In the genomic region with DNA sequence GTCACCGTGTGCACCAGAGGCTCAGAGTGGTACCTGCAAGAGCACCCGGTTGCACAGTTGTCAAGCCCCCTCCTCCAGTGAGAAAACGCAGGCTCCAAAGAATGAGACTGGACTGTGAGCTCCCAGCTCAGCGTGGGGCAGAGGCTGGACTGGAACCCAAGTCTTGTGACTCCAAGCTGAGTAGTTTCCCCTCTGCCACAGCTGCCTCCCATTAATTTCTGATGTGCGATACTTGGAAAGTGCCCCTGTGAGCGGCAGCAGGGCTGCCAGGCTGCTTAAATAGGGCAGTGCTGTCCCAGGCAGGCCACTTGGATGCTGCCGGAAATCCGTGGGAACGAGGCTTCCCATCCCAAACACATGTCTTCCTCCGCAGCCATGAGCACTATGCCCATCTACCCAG, we compare ENCODE assay signal across 18 cellular contexts.
DNase-seq lines count a peak whose midpoint lies in the region; ATAC-seq and TF ChIP-seq lines count a peak whose summit lies in the region.
"Had no signal": no experiment of that assay in that cellular context is flagged by ENCODE, and none has a peak within 500 bp of the region (broad histone marks: within the 10 kb centered on the region; RNA-seq: fewer than 3 reads in every experiment).

No MANE protein-coding gene starts in this region.

- no peak overlapping the region for H3K4me3 Mint-ChIP-seq in CD4-positive, alpha-beta T cell
- H3K4me3 Mint-ChIP-seq: activated T-helper 1 cell treated with anti-CD3 and anti-CD28 coated beads, Interleukin-12 subunit alpha, Interleukin-12 subunit beta, Interleukin-2, Interleukin-4 antibody, amounts not matched to agents 30 ng/mL and 10 ng/mL and 1 ng/mL, durations not matched to agents 14 hours and 24 hours and 36 hours; effector memory CD8-positive, alpha-beta T cell; IgD-negative memory B cell; stimulated activated naive CD8-positive, alpha-beta T cell treated with anti-CD3 and anti-CD28 coated beads, Interleukin-15, amount 100 ng/mL, for 72 hours; T-helper 1 cell treated with Interleukin-12 subunit alpha and Interleukin-12 subunit beta and Interleukin-4 antibody, amounts not matched to agents 30 μg/mL and 1 μg/mL, for 36 hours had no signal

- H3K14ac ChIP-seq in neuronal stem cell (ENCODE audit: low read length): no peak overlapping the region

- H3K36me3 Mint-ChIP-seq in CD4-positive, alpha-beta T cell (ENCODE audit: low read depth): no peaks in the 10 kb centered on the region

- H2BK15ac ChIP-seq in neuronal stem cell (ENCODE audit: low read length): no peak overlapping the region

- H3K9me3 Mint-ChIP-seq in CD4-positive, alpha-beta T cell: no peaks in the 10 kb centered on the region
- H3K9me3 Mint-ChIP-seq: activated T-helper 1 cell treated with anti-CD3 and anti-CD28 coated beads, Interleukin-12 subunit alpha, Interleukin-12 subunit beta, Interleukin-2, Interleukin-4 antibody, amounts not matched to agents 30 ng/mL and 10 ng/mL and 1 ng/mL, durations not matched to agents 14 hours and 24 hours and 36 hours; effector memory CD8-positive, alpha-beta T cell; IgD-negative memory B cell; naive thymus-derived CD8-positive, alpha-beta T cell; stimulated activated naive CD8-positive, alpha-beta T cell treated with anti-CD3 and anti-CD28 coated beads, Interleukin-15, amount 100 ng/mL, for 72 hours; T-helper 1 cell treated with Interleukin-12 subunit alpha and Interleukin-12 subunit beta and Interleukin-4 antibody, amounts not matched to agents 30 μg/mL and 1 μg/mL, for 36 hours had no signal

- no peak overlapping the region for H2BK120ac ChIP-seq in neuronal stem cell (ENCODE audit: low read depth, low read length)

- no peaks in the 10 kb centered on the region for H3K4me1 Mint-ChIP-seq in CD4-positive, alpha-beta T cell (ENCODE audit: low read depth)
- H3K4me1 Mint-ChIP-seq: stimulated activated naive CD8-positive, alpha-beta T cell treated with anti-CD3 and anti-CD28 coated beads, Interleukin-15, amount 100 ng/mL, for 72 hours had no signal

- H3K9ac ChIP-seq in neuronal stem cell (ENCODE audit: low read depth, low read length, poor library complexity): no peak overlapping the region

- POLR2A ChIA-PET in CD4-positive, alpha-beta T cell (lab: Charles Lee): no interaction called here

- H3K9me3 ChIP-seq in neuronal stem cell (replicated peaks in 1 of 2; ENCODE audit: control insufficient read depth in 2 of 2, insufficient read depth in 1 of 2, low read depth in 1 of 2, low read length in 2 of 2) (no peaks in the 10 kb centered on the region), tibial nerve (no peaks in the 10 kb centered on the region)
- no peaks in the 10 kb centered on the region for H3K9me3 ChIP-seq in CD4-positive, alpha-beta T cell (ENCODE audit: control insufficient read depth, low read length)
- H3K9me3 ChIP-seq: prostate gland had no signal

- no peak overlapping the region for H2BK12ac ChIP-seq in neuronal stem cell (ENCODE audit: low read length)

- TF ChIP-seq CTCF in tibial nerve (IDR thresholded peaks at IDR 0.05) (no peak), lower leg skin (IDR thresholded peaks at IDR 0.05) (no peak)
- no peak for TF ChIP-seq CTCF in CD4-positive, alpha-beta T cell (IDR thresholded peaks at IDR 0.05)

- CTCF ChIA-PET in CD4-positive, alpha-beta T cell (lab: Charles Lee): no interaction called here

- H3K23ac ChIP-seq in neuronal stem cell (ENCODE audit: low read depth, low read length, poor library complexity): no peak overlapping the region

- H2AFZ ChIP-seq in neuronal stem cell (ENCODE audit: low read length): no peak overlapping the region

- H3K27me3 Mint-ChIP-seq in CD4-positive, alpha-beta T cell: no peaks in the 10 kb centered on the region
- H3K27me3 Mint-ChIP-seq: effector memory CD8-positive, alpha-beta T cell; IgD-negative memory B cell; naive thymus-derived CD8-positive, alpha-beta T cell; stimulated activated naive CD8-positive, alpha-beta T cell treated with anti-CD3 and anti-CD28 coated beads, Interleukin-15, amount 100 ng/mL, for 72 hours had no signal

- no CpG with 5 or more reads among the region's 10 CpGs for WGBS in neuronal stem cell (ENCODE audit: extremely low coverage in 2 of 2, insufficient read length in 2 of 2, insufficient replicate concordance in 1 of 2), 2 donors
- WGBS in tibial nerve, 2 donors: 86 to 95% methylated on average over 9 to 10 of the region's 10 CpGs
- WGBS in lower leg skin, 2 donors: 65 to 80% methylated on average over 10 of the region's 10 CpGs

- H3K27ac Mint-ChIP-seq in CD4-positive, alpha-beta T cell: no peak overlapping the region
- H3K27ac Mint-ChIP-seq: activated T-helper 1 cell treated with anti-CD3 and anti-CD28 coated beads, Interleukin-12 subunit alpha, Interleukin-12 subunit beta, Interleukin-2, Interleukin-4 antibody, amounts not matched to agents 30 ng/mL and 10 ng/mL and 1 ng/mL, durations not matched to agents 14 hours and 24 hours and 36 hours; IgD-negative memory B cell; T-helper 1 cell treated with Interleukin-12 subunit alpha and Interleukin-12 subunit beta and Interleukin-4 antibody, amounts not matched to agents 30 μg/mL and 1 μg/mL, for 36 hours had no signal

- H2BK5ac ChIP-seq in neuronal stem cell (ENCODE audit: low read length): no peak overlapping the region

- peak overlapping the region; percentile 3 for H3K18ac ChIP-seq in neuronal stem cell (ENCODE audit: low read length)

- no peak for TF ChIP-seq EP300 in tibial nerve (IDR thresholded peaks at IDR 0.05)

- TF ChIP-seq POLR2A in tibial nerve (IDR thresholded peaks at IDR 0.05): no peak
- no peak for TF ChIP-seq POLR2A in lower leg skin (IDR thresholded peaks at IDR 0.05)

- peaks cover 8 to 23% of the 10 kb centered on the region in 2 donors for H3K4me1 ChIP-seq in neuronal stem cell (ENCODE audit: control insufficient read depth in 2 of 2, insufficient read depth in 1 of 2, low read depth in 1 of 2, low read length in 2 of 2)
- H3K4me1 ChIP-seq in tibial nerve: peaks cover 0 to 58% (median 31%) of the 10 kb centered on the region in 4 donors

- H3K27me3 ChIP-seq in neuronal stem cell (ENCODE audit: control insufficient read depth in 3 of 3, insufficient read depth in 3 of 3, low read depth in 1 of 3, low read length in 3 of 3): no peaks in the 10 kb centered on the region
- H3K27me3 ChIP-seq in tibial nerve: no peaks in the 10 kb centered on the region
- no peaks in the 10 kb centered on the region for H3K27me3 ChIP-seq in CD4-positive, alpha-beta T cell (ENCODE audit: control insufficient read depth, insufficient read depth, low read length)

- no peak overlapping the region for H3K4me2 ChIP-seq in neuronal stem cell (ENCODE audit: insufficient read depth, low read length, poor library complexity, severe bottlenecking)

- H4K91ac ChIP-seq in neuronal stem cell (ENCODE audit: low read depth, low read length, poor library complexity): no peak overlapping the region

- peak overlapping the region; percentile 75 for H2AK5ac ChIP-seq in neuronal stem cell (ENCODE audit: low read depth, low read length)

- H3K27ac ChIP-seq in neuronal stem cell (replicated peaks; ENCODE audit: low read length) (no peak overlapping the region), tibial nerve (peak overlapping the region in 3 of 4 donors; percentile 76 to 96 (median 93))
- H3K27ac ChIP-seq in CD4-positive, alpha-beta T cell (ENCODE audit: low read depth, low read length): no peak overlapping the region
- H3K27ac ChIP-seq: prostate gland had no signal

- no peak overlapping the region for H4K8ac ChIP-seq in neuronal stem cell (ENCODE audit: low read depth, low read length)

- no peaks in the 10 kb centered on the region for H3K79me1 ChIP-seq in neuronal stem cell (ENCODE audit: low read depth, low read length)

- H3K36me3 ChIP-seq in neuronal stem cell (replicated peaks in 1 of 2; ENCODE audit: control insufficient read depth in 2 of 2, insufficient read depth in 2 of 2, low read length in 2 of 2) (no peaks in the 10 kb centered on the region), tibial nerve (no peaks in the 10 kb centered on the region)
- H3K36me3 ChIP-seq: prostate gland had no signal

- ATAC-seq in HG03571 (IDR thresholded peaks at IDR 0.05; ENCODE audit: unreplicated experiment): peak; percentile 10
- no peak for ATAC-seq in CD4-positive, alpha-beta T cell (ENCODE audit: poor library complexity)
- ATAC-seq: effector memory CD8-positive, alpha-beta T cell; naive thymus-derived CD8-positive, alpha-beta T cell; stimulated activated naive CD8-positive, alpha-beta T cell treated with anti-CD3 and anti-CD28 coated beads, Interleukin-15, amount 100 ng/mL, for 72 hours had no signal

- H3K4ac ChIP-seq in neuronal stem cell (ENCODE audit: low read length): no peak overlapping the region

- DNase-seq in fibroblast of gingiva (ENCODE audit: low read depth) (peak; percentile 54), neuronal stem cell (ENCODE audit: low spot score) (no peak), tibial nerve (ENCODE audit: low spot score in 2 of 2) (no peak), lower leg skin (ENCODE audit: low spot score in 2 of 2) (no peak)
- no peak for DNase-seq in CD4-positive, alpha-beta T cell
- DNase-seq in NK-92 treated with Interleukin-12 subunit alpha and Interleukin-12 subunit beta, amount 100 ng/mL, for 24 hours (lab: John Stamatoyannopoulos, UW): no peak
- DNase-seq: effector memory CD8-positive, alpha-beta T cell; MM.1S; naive thymus-derived CD8-positive, alpha-beta T cell; NCI-H2029 treated with DMSO at 0.1 percent for 48 hours; NCI-H510A treated with DMSO at 0.1 percent for 48 hours; SHP77; stimulated activated naive CD8-positive, alpha-beta T cell treated with anti-CD3 and anti-CD28 coated beads, Interleukin-15, amount 100 ng/mL, for 72 hours had no signal

- intact Hi-C loops in lower leg skin (cut with DNase I; ENCODE audit: low total_unique reads): no loop called here
- intact Hi-C loops in CD4-positive, alpha-beta T cell (cut with DNase I, micrococcal nuclease): no loop called here

- H3K4me3 ChIP-seq in neuronal stem cell (ENCODE audit: low read length in 2 of 2) (no peak overlapping the region), tibial nerve (no peak overlapping the region), lower leg skin (ENCODE audit: low read depth, poor library complexity, severe bottlenecking) (no peak overlapping the region)
- H3K4me3 ChIP-seq: prostate gland had no signal

Comparison
In these comparisons a context has a peak if more than half of its experiments do, and no peak if none do; other contexts are left out.
1. H3K27ac ChIP-seq: peak in tibial nerve (3 of 4); none in neuronal stem cell (single experiment) and CD4-positive, alpha-beta T cell (single experiment).